Comparison of ENCODE assay signal across 7 cellular contexts in the genomic region with DNA sequence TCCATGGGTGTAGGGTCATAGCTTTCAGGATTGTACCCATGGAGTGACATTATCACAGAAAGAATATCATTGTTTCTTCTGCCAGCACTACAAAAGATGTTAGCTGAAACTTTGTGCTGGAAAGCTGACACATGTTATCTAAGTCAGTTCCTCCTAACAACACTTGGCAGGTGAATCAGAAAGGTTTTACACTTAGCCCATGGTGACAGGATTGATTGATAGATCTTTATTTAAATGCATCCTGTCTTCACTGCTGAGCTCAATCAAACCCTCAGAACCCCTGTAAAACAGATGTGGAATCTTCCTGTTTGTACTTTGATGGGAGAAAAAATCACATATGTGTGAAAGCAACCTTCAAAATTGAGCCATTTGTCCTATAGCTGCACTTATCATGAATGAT.
"Had no signal": no experiment of that assay in that cellular context is flagged by ENCODE, and none has a peak within 500 bp of the region (broad histone marks: within the 10 kb centered on the region; RNA-seq: fewer than 3 reads in every experiment).

No MANE protein-coding gene starts in this region.

- H3K4me1 Mint-ChIP-seq: IgD-negative memory B cell had no signal

- H3K27ac Mint-ChIP-seq: IgD-negative memory B cell had no signal

- H3K4me3 ChIP-seq: K562 had no signal

- ATAC-seq: HepG2, K562 had no signal

- H3K4me3 Mint-ChIP-seq: IgD-negative memory B cell had no signal

- H3K36me3 Mint-ChIP-seq: IgD-negative memory B cell had no signal

- H3K27me3 Mint-ChIP-seq: IgD-negative memory B cell had no signal

- H3K27ac ChIP-seq: HL-60 had no signal

- DNase-seq: IMR-90, KBM-7, KG1 had no signal
